In genomic region chr10:38054361-38054797, GRCh38 we compare ENCODE assay signal across 13 cellular contexts. TPM values are rescaled to one million over a fixed set of nuclear protein-coding genes. Genes with fewer than 3 reads are reported as not detected.
DNase-seq lines count a peak whose midpoint lies in the region; ATAC-seq, FAIRE-seq and TF ChIP-seq lines count a peak whose summit lies in the region.
"Had no signal": no experiment of that assay in that cellular context is flagged by ENCODE, and none has a peak within 500 bp of the region (broad histone marks: within the 10 kb centered on the region; RNA-seq: fewer than 3 reads in every experiment).

No MANE protein-coding gene starts in this region.

- H3K4me3 ChIP-seq in AG04449 (ENCODE audit: low read depth, low read length): no peak overlapping the region

- H3K4me1 ChIP-seq in foreskin keratinocyte: no peaks in the 10 kb centered on the region

- no peak overlapping the region for H3K27ac ChIP-seq in foreskin keratinocyte
- H3K27ac ChIP-seq: C4-2B, VCaP had no signal

- ATAC-seq in foreskin keratinocyte (peak; percentile 73), GM21423 (IDR thresholded peaks at IDR 0.05; ENCODE audit: unreplicated experiment) (no peak), GM18511 (IDR thresholded peaks at IDR 0.05; ENCODE audit: unreplicated experiment) (no peak)

- H3K27me3 ChIP-seq in foreskin keratinocyte: no peaks in the 10 kb centered on the region

- CTCF ChIA-PET in AG04449 (lab: Yijun Ruan, JAX): no interaction called here

- FAIRE-seq in GM19239 (lab: Jason Lieb, UNC): no peak

- POLR2A ChIA-PET in AG04449 (lab: Yijun Ruan, JAX): no interaction called here

- DNase-seq in AG04449 (ENCODE audit: low read depth, low spot score): peak; percentile 64
- peak; percentile 27 for DNase-seq in GM04504 (ENCODE audit: low read depth)
- DNase-seq in astrocyte of the hippocampus (ENCODE audit: low read depth, low spot score): peak; percentile 47
- peak; percentile 78 to 93 for DNase-seq in foreskin keratinocyte
- no peak for DNase-seq in stimulated activated CD8-positive, alpha-beta memory T cell treated with anti-CD3 and anti-CD28 coated beads, Interleukin-4, amount 100 ng/mL, for 48 hours
- no peak for DNase-seq in GM19239 (ENCODE audit: insufficient read length, low spot score)
- DNase-seq: NCI-H1694 treated with DMSO at 0.1 percent for 48 hours; NCI-H774; stimulated activated CD4-positive, alpha-beta T cell treated with anti-CD3 and anti-CD28 coated beads, Interleukin-4, amount 100 ng/mL, for 24 hours had no signal

- TF ChIP-seq CTCF in AG04449 (IDR thresholded peaks at IDR 0.05; ENCODE audit: insufficient read depth, low read length, missing control alignments) (no peak), foreskin keratinocyte (conservative IDR thresholded peaks at IDR 0.05) (no peak)

RNA-seq across cellular contexts. Expression of gene ZNF37A, which starts 39.8 kb away (rescaled TPM):
- total RNA-seq in foreskin keratinocyte: 10.1 and 11.1 TPM in 2 replicates
- polyA plus RNA-seq in foreskin keratinocyte: 2.7 and 3.3 TPM in 2 replicates

RNA-seq across cellular contexts. Expression of gene ZNF33A, which starts 43.9 kb away (rescaled TPM):
- 18.3 and 18.9 TPM in 2 replicates for total RNA-seq in foreskin keratinocyte
- polyA plus RNA-seq in foreskin keratinocyte: 9.0 and 9.7 TPM in 2 replicates

Comparison
In these comparisons a context has a peak if more than half of its experiments do, and no peak if none do; other contexts are left out.
1. DNase-seq: peak in AG04449 (single experiment), GM04504 (single experiment), astrocyte of the hippocampus (single experiment) and foreskin keratinocyte (2 of 2); none in stimulated activated CD8-positive, alpha-beta memory T cell treated with anti-CD3 and anti-CD28 coated beads, Interleukin-4, amount 100 ng/mL, for 48 hours (single experiment) and GM19239 (single experiment).